20 cellular contexts compared by ENCODE assay signal in genomic region chr18:69495338-69495737, GRCh38.
"Had no signal": no experiment of that assay in that cellular context is flagged by ENCODE, and none has a peak within 500 bp of the region (broad histone marks: within the 10 kb centered on the region; RNA-seq: fewer than 3 reads in every experiment).

No MANE protein-coding gene starts in this region.

- DNase-seq: activated CD4-positive, alpha-beta T cell treated with anti-CD3 and anti-CD28 coated beads for 4 hours; activated CD4-positive, alpha-beta T cell treated with anti-CD3 and anti-CD28 coated beads, Interleukin-2, amount 50 U/mL, for 48 hours; activated CD4-positive, CD25-positive, alpha-beta regulatory T cell; activated effector memory CD4-positive, alpha-beta T cell treated with Interleukin-2 at 50 U/mL for 16 hours; activated naive CD4-positive, alpha-beta T cell treated with anti-CD3 and anti-CD28 coated beads for 36 hours; activated naive CD8-positive, alpha-beta T cell treated with anti-CD3 and anti-CD28 coated beads, Interleukin-2, amount 10 ng/mL, durations not matched to agents 7 days and 5 days; activated T-cell treated with anti-CD3 and anti-CD28 coated beads, Interleukin-2, amount 50 U/mL, for 72 hours; amniotic stem cell; effector memory CD4-positive, alpha-beta T cell; foreskin keratinocyte; immature natural killer cell; kidney glomerular epithelial cell; naive thymus-derived CD4-positive, alpha-beta T cell; retina; stimulated activated CD4-positive, alpha-beta T cell treated with anti-CD3 and anti-CD28 coated beads, Interleukin-4, amount 100 ng/mL, for 24 hours; stomach; uterus had no signal

- H3K36me3 Mint-ChIP-seq: activated naive CD8-positive, alpha-beta T cell treated with anti-CD3 and anti-CD28 coated beads, Interleukin-2, amount 10 ng/mL, durations not matched to agents 7 days and 5 days; immature natural killer cell had no signal

- H3K4me3 Mint-ChIP-seq: activated naive CD4-positive, alpha-beta T cell treated with anti-CD3 and anti-CD28 coated beads for 36 hours; activated naive CD8-positive, alpha-beta T cell treated with anti-CD3 and anti-CD28 coated beads, Interleukin-2, amount 10 ng/mL, durations not matched to agents 7 days and 5 days; activated T-cell treated with anti-CD3 and anti-CD28 coated beads, Interleukin-2, amount 50 U/mL, for 72 hours; central memory CD8-positive, alpha-beta T cell; immature natural killer cell; naive thymus-derived CD4-positive, alpha-beta T cell had no signal

- ATAC-seq: activated T-cell treated with anti-CD3 and anti-CD28 coated beads, Interleukin-2, amount 50 U/mL, for 72 hours; foreskin keratinocyte; left lung; naive thymus-derived CD4-positive, alpha-beta T cell had no signal

- H3K9me3 Mint-ChIP-seq: activated naive CD4-positive, alpha-beta T cell treated with anti-CD3 and anti-CD28 coated beads for 36 hours; activated naive CD8-positive, alpha-beta T cell treated with anti-CD3 and anti-CD28 coated beads, Interleukin-2, amount 10 ng/mL, durations not matched to agents 7 days and 5 days; activated T-cell treated with anti-CD3 and anti-CD28 coated beads, Interleukin-2, amount 50 U/mL, for 72 hours; central memory CD8-positive, alpha-beta T cell; immature natural killer cell had no signal

- H3K27me3 Mint-ChIP-seq: progenitor cell of endocrine pancreas had no signal

- H3K27ac Mint-ChIP-seq: activated naive CD4-positive, alpha-beta T cell treated with anti-CD3 and anti-CD28 coated beads for 36 hours; activated naive CD8-positive, alpha-beta T cell treated with anti-CD3 and anti-CD28 coated beads, Interleukin-2, amount 10 ng/mL, durations not matched to agents 7 days and 5 days; activated T-cell treated with anti-CD3 and anti-CD28 coated beads, Interleukin-2, amount 50 U/mL, for 72 hours; immature natural killer cell; naive thymus-derived CD4-positive, alpha-beta T cell; progenitor cell of endocrine pancreas had no signal

- H3K4me1 Mint-ChIP-seq: activated naive CD8-positive, alpha-beta T cell treated with anti-CD3 and anti-CD28 coated beads, Interleukin-2, amount 10 ng/mL, durations not matched to agents 7 days and 5 days; central memory CD8-positive, alpha-beta T cell; immature natural killer cell; naive thymus-derived CD4-positive, alpha-beta T cell had no signal
